ENCODE assay signal across 20 cellular contexts in genomic region chr14:58846682-58847465, GRCh38.
"Had no signal": no experiment of that assay in that cellular context is flagged by ENCODE, and none has a peak within 500 bp of the region (broad histone marks: within the 10 kb centered on the region; RNA-seq: fewer than 3 reads in every experiment).

No MANE protein-coding gene starts in this region.

- H3K9me3 ChIP-seq: left lung, spleen, thyroid gland had no signal

- H3K36me3 Mint-ChIP-seq: naive thymus-derived CD4-positive, alpha-beta T cell had no signal

- DNase-seq: activated CD4-positive, alpha-beta memory T cell treated with anti-CD3 and anti-CD28 coated beads, Interleukin-2, amount 10 ng/mL, durations not matched to agents 7 days and 5 days; activated CD4-positive, alpha-beta T cell treated with anti-CD3 and anti-CD28 coated beads, Interleukin-2, amount 10 ng/mL, durations not matched to agents 24 days and 14 days; activated effector memory CD4-positive, alpha-beta T cell treated with Interleukin-2 at 50 U/mL for 16 hours; activated naive CD4-positive, alpha-beta T cell treated with anti-CD3 and anti-CD28 coated beads for 36 hours; activated T-cell treated with anti-CD3 and anti-CD28 coated beads, Interleukin-2, amount 50 U/mL, for 72 hours; cerebellar nuclear complex; cortex of kidney; erythroblast; foreskin fibroblast; kidney glomerular epithelial cell; left lung; naive thymus-derived CD4-positive, alpha-beta T cell; spleen; stimulated activated CD4-positive, alpha-beta T cell treated with anti-CD3 and anti-CD28 coated beads, Interleukin-4, amount 100 ng/mL, for 24 hours; stimulated activated naive CD8-positive, alpha-beta T cell treated with anti-CD3 and anti-CD28 coated beads, Interleukin-15, Interleukin-2, amounts not matched to agents 100 U/mL and 50 U/mL, for 24 hours; thyroid gland had no signal

- ATAC-seq: activated CD4-positive, CD25-positive, alpha-beta regulatory T cell treated with anti-CD3 and anti-CD28 coated beads, Interleukin-2, amount 50 U/mL, for 24 hours; activated T-cell treated with anti-CD3 and anti-CD28 coated beads, Interleukin-2, amount 50 U/mL, for 72 hours; left lung; naive thymus-derived CD4-positive, alpha-beta T cell; stimulated activated naive CD8-positive, alpha-beta T cell treated with anti-CD3 and anti-CD28 coated beads, Interleukin-15, Interleukin-2, amounts not matched to agents 100 U/mL and 50 U/mL, for 24 hours had no signal

- H3K4me3 ChIP-seq: hepatocyte, left lung, lung, spleen, thyroid gland had no signal

- H3K4me1 ChIP-seq: left lung, spleen, thyroid gland had no signal

- H3K36me3 ChIP-seq: left lung, spleen, thyroid gland had no signal

- H3K27ac Mint-ChIP-seq: activated CD4-positive, alpha-beta memory T cell treated with anti-CD3 and anti-CD28 coated beads, Interleukin-2, amount 10 ng/mL, durations not matched to agents 7 days and 5 days; activated CD4-positive, alpha-beta T cell treated with anti-CD3 and anti-CD28 coated beads, Interleukin-2, amount 10 ng/mL, durations not matched to agents 24 days and 14 days; activated naive CD4-positive, alpha-beta T cell treated with anti-CD3 and anti-CD28 coated beads for 36 hours; activated T-cell treated with anti-CD3 and anti-CD28 coated beads, Interleukin-2, amount 50 U/mL, for 72 hours; progenitor cell of endocrine pancreas had no signal

- H3K4me3 Mint-ChIP-seq: activated CD4-positive, alpha-beta memory T cell treated with anti-CD3 and anti-CD28 coated beads, Interleukin-2, amount 10 ng/mL, durations not matched to agents 7 days and 5 days; activated CD4-positive, alpha-beta T cell treated with anti-CD3 and anti-CD28 coated beads, Interleukin-2, amount 10 ng/mL, durations not matched to agents 24 days and 14 days; activated naive CD4-positive, alpha-beta T cell treated with anti-CD3 and anti-CD28 coated beads for 36 hours; activated T-cell treated with anti-CD3 and anti-CD28 coated beads, Interleukin-2, amount 50 U/mL, for 72 hours; naive thymus-derived CD4-positive, alpha-beta T cell had no signal

- H3K27me3 ChIP-seq: hepatocyte, left lung, spleen, thyroid gland had no signal

- H3K27ac ChIP-seq: hepatocyte, left lung, spleen, thyroid gland had no signal

- H3K4me1 Mint-ChIP-seq: activated CD4-positive, alpha-beta memory T cell treated with anti-CD3 and anti-CD28 coated beads, Interleukin-2, amount 10 ng/mL, durations not matched to agents 7 days and 5 days; activated CD4-positive, alpha-beta T cell treated with anti-CD3 and anti-CD28 coated beads, Interleukin-2, amount 10 ng/mL, durations not matched to agents 24 days and 14 days; naive thymus-derived CD4-positive, alpha-beta T cell had no signal

- H3K9me3 Mint-ChIP-seq: activated CD4-positive, alpha-beta memory T cell treated with anti-CD3 and anti-CD28 coated beads, Interleukin-2, amount 10 ng/mL, durations not matched to agents 7 days and 5 days; activated CD4-positive, alpha-beta T cell treated with anti-CD3 and anti-CD28 coated beads, Interleukin-2, amount 10 ng/mL, durations not matched to agents 24 days and 14 days; activated naive CD4-positive, alpha-beta T cell treated with anti-CD3 and anti-CD28 coated beads for 36 hours; activated T-cell treated with anti-CD3 and anti-CD28 coated beads, Interleukin-2, amount 50 U/mL, for 72 hours; naive thymus-derived CD4-positive, alpha-beta T cell had no signal

- H3K27me3 Mint-ChIP-seq: naive thymus-derived CD4-positive, alpha-beta T cell; progenitor cell of endocrine pancreas had no signal
